ENCODE assay signal across 8 cellular contexts in genomic region chr6:26568601-26569432, GRCh38. TPM values are rescaled to one million over a fixed set of nuclear protein-coding genes. Genes with fewer than 3 reads are reported as not detected.
DNase-seq lines count a peak whose midpoint lies in the region; ATAC-seq, FAIRE-seq and TF ChIP-seq lines count a peak whose summit lies in the region.

No MANE protein-coding gene starts in this region.

- POLR2A ChIA-PET in A549 (lab: Yijun Ruan, JAX): interaction anchor here (0.9 to 1.9 kb wide), 3 partner anchors 12 to 335 kb away, joined by 3 to 10 read pairs (median 3); partner anchors contain the start of gene ABT1

- DNase-seq in A549 (ENCODE audit: low read depth in 1 of 2, low spot score in 1 of 2) (peak in 1 of 2 experiments; percentile 93), NCI-H446 (lab: John Stamatoyannopoulos, UW) (peak; percentile 95 to 96), cerebellum (ENCODE audit: low spot score) (peak; percentile 96), kidney epithelial cell (ENCODE audit: low read depth) (peak; percentile 70)
- peak; percentile 98 for DNase-seq in activated CD4-positive, CD25-positive, alpha-beta regulatory T cell treated with anti-CD3 and anti-CD28 coated beads, Interleukin-2, amount 50 U/mL, for 16 hours (ENCODE audit: low read depth, low spot score)
- peak; percentile 90 to 93 for DNase-seq in stimulated activated CD4-positive, alpha-beta T cell treated with anti-CD3 and anti-CD28 coated beads, Interleukin-15, amount 100 ng/mL, for 48 hours (ENCODE audit: low read depth in 2 of 2)

- no peak for TF ChIP-seq POLR2A in A549 (IDR thresholded peaks at IDR 0.05; ENCODE audit: low read length)

- no peaks in the 10 kb centered on the region for H3K36me3 ChIP-seq in kidney epithelial cell (ENCODE audit: control insufficient read depth, insufficient read depth, low read length)

- H3K9me3 ChIP-seq in A549: no peaks in the 10 kb centered on the region

- under 1% methylated on average over 29 of the region's 34 CpGs for WGBS in A549 (ENCODE audit: missing lambda C conversion rate)

- no peak for TF ChIP-seq EP300 in A549 (IDR thresholded peaks at IDR 0.05)

- FAIRE-seq in A549 (lab: Jason Lieb, UNC): no peak

- peaks cover 6% of the 10 kb centered on the region; the same call in 1 of the 3 replicates for H3K4me1 ChIP-seq in A549

- peak; percentile 41 for TF ChIP-seq CTCF in A549 (IDR thresholded peaks at IDR 0.05)
- TF ChIP-seq CTCF in kidney epithelial cell (IDR thresholded peaks at IDR 0.05; ENCODE audit: insufficient read depth, low read length, poor library complexity, severe bottlenecking): peak; percentile 39

- CTCF ChIA-PET in A549 (lab: Yijun Ruan, JAX): interaction anchor here (0.6 to 9.4 kb wide), 16 partner anchors 8 to 284 kb away, joined by 3 to 124 read pairs (median 4); partner anchors contain the start of gene HMGN4

- peak overlapping the region; percentile 70 for H3K4me2 ChIP-seq in A549

- peak overlapping the region; percentile 53 to 86; a peak in 5 of 6 replicates for H3K27ac ChIP-seq in A549

- peak; percentile 61 to 68 for TF ChIP-seq RAD21 in A549 (conservative IDR thresholded peaks at IDR 0.05 in 1 of 2, IDR thresholded peaks at IDR 0.05 in 1 of 2)

- H3K27me3 ChIP-seq in kidney epithelial cell (ENCODE audit: control insufficient read depth, insufficient read depth, low read length): no peaks in the 10 kb centered on the region

- ATAC-seq in A549: peak; percentile 71 to 74
- peak; percentile 68 for ATAC-seq in GM18861 (IDR thresholded peaks at IDR 0.05; ENCODE audit: unreplicated experiment)
- ATAC-seq in HG03342 (IDR thresholded peaks at IDR 0.05; ENCODE audit: unreplicated experiment): peak; percentile 74

- H3K4me3 ChIP-seq in A549 (peak overlapping the region; percentile 66), kidney epithelial cell (ENCODE audit: low read depth, low read length) (peak overlapping the region; percentile 48)

TF ChIP-seq in A549, 52 proteins besides CTCF, POLR2A, EP300 and RAD21:
- TF ChIP-seq KDM5A (IDR thresholded peaks at IDR 0.05): no peak
- no peak for TF ChIP-seq NR3C1 (IDR thresholded peaks at IDR 0.05)
- no peak for TF ChIP-seq PBX3 (IDR thresholded peaks at IDR 0.05)
- TF ChIP-seq BCL3 (IDR thresholded peaks at IDR 0.05): no peak
- no peak for TF ChIP-seq ZNF302 (CRISPR knock-in tag; IDR thresholded peaks at IDR 0.05)
- TF ChIP-seq RNF2 (IDR thresholded peaks at IDR 0.05; ENCODE audit: borderline replicate concordance, low read depth): no peak
- peak; percentile 79 for TF ChIP-seq SREBF2 (IDR thresholded peaks at IDR 0.05)
- TF ChIP-seq MAX (IDR thresholded peaks at IDR 0.05): no peak
- TF ChIP-seq EHMT2 (IDR thresholded peaks at IDR 0.05; ENCODE audit: low read depth): no peak
- peak; percentile 83 to 95 for TF ChIP-seq CEBPB (IDR thresholded peaks at IDR 0.05)
- TF ChIP-seq HOXB13 (CRISPR knock-in tag; IDR thresholded peaks at IDR 0.05; ENCODE audit: low read depth): no peak
- peak; percentile 40; the same call in 2 of the 3 replicates for TF ChIP-seq SMC3 (IDR thresholded peaks at IDR 0.05)

RNA-seq across cellular contexts. Expression of gene ABT1, which starts 27.9 kb away (rescaled TPM):
- 10.6 and 11.9 TPM in 2 replicates for polyA plus RNA-seq in A549 (2011; rRNA removed)
- polyA plus RNA-seq in A549 (2012; cell fraction: cytosol; rRNA removed): 14.0 and 18.5 TPM in 2 replicates
- polyA plus RNA-seq in A549 (2012; cell fraction: nucleus; rRNA removed): 12.6 and 12.9 TPM in 2 replicates
- 10.6 to 11.5 TPM (median 11.1 TPM) in 3 replicates for polyA plus RNA-seq in A549 (2017; fragmentation: RNase III; extraction: RNeasy Plus Mini Kit Qiagen cat#74134 plus additional on column Dnase treatment)
- polyA minus RNA-seq in A549 (2011; rRNA and poly(A)+ RNA removed): 8.2 and 10.0 TPM in 2 replicates
- total RNA-seq in cerebellum: 7.6 TPM
- 20.7 and 21.6 TPM in 2 replicates for total RNA-seq in kidney epithelial cell

RNA-seq across cellular contexts. Expression of gene HMGN4, which starts 30.7 kb away (rescaled TPM):
- 59.0 and 62.9 TPM in 2 replicates for polyA plus RNA-seq in A549 (2011; rRNA removed)
- 28.7 and 30.1 TPM in 2 replicates for polyA plus RNA-seq in A549 (2012; cell fraction: cytosol; rRNA removed)
- 10.3 and 11.7 TPM in 2 replicates for polyA plus RNA-seq in A549 (2012; cell fraction: nucleus; rRNA removed)
- 52.8 to 55.0 TPM (median 53.0 TPM) in 3 replicates for polyA plus RNA-seq in A549 (2017; fragmentation: RNase III; extraction: RNeasy Plus Mini Kit Qiagen cat#74134 plus additional on column Dnase treatment)
- 15.7 and 16.9 TPM in 2 replicates for polyA minus RNA-seq in A549 (2011; rRNA and poly(A)+ RNA removed)
- 35.7 TPM for total RNA-seq in cerebellum
- total RNA-seq in kidney epithelial cell: 78.1 and 88.5 TPM in 2 replicates
